14 cellular contexts compared by ENCODE assay signal in the genomic region with DNA sequence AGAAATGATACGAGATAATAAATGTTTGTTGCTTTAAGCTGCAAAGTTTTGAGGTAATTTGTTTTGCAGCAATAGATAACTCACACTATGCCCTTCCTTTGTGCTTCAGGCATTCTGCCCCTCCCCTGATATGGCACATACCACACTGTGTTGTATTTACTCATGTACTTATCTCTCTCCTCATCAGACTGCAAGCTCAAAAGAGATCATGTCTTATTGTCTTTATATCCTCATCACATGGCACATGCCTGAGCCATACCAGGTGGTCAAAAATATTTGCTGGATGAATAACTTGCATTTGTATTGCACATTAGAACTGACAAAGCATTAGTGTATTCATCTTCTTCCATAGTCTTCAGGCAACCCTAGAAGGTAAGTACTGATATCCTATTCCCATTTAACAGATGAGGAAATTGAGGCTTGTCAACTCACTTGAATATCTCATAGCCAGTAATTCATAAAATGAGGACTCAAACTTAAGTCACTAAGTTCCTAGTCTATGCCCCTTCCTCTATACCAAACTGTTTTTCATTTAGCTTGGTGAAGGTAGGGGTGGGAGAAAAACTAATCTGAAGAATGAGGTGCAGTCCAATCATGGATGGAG.
DNase-seq lines count a peak whose midpoint lies in the region; ATAC-seq and TF ChIP-seq lines count a peak whose summit lies in the region.
"Had no signal": no experiment of that assay in that cellular context is flagged by ENCODE, and none has a peak within 500 bp of the region (broad histone marks: within the 10 kb centered on the region; RNA-seq: fewer than 3 reads in every experiment).

No MANE protein-coding gene starts in this region.

- intact Hi-C loops in Right ventricle myocardium inferior (cut with DNase I): no loop called here

- H3K4me3 ChIP-seq in AG10803 (ENCODE audit: low read length): no peak overlapping the region
- no peak overlapping the region for H3K4me3 ChIP-seq in fibroblast of the aortic adventitia (ENCODE audit: low read depth, low read length)
- H3K4me3 ChIP-seq: upper lobe of right lung had no signal

- TF ChIP-seq CTCF in AG10803 (conservative IDR thresholded peaks at IDR 0.05; ENCODE audit: low read length) (no peak), fibroblast of the aortic adventitia (IDR thresholded peaks at IDR 0.05; ENCODE audit: insufficient read depth, low read length) (no peak)

- DNase-seq in AG10803 (ENCODE audit: low read depth): peak; percentile 42
- DNase-seq in HCEC 1CT: peak; percentile 55
- DNase-seq in RPMI7951 (ENCODE audit: low read depth): peak; percentile 82
- DNase-seq in fibroblast of the aortic adventitia (ENCODE audit: low read depth): peak; percentile 71
- no peak for DNase-seq in NCI-H1694 treated with DMSO at 0.1 percent for 48 hours (lab: John Stamatoyannopoulos, UW)
- DNase-seq in Right ventricle myocardium inferior (ENCODE audit: missing footprints): no peak
- DNase-seq in NCI-H526 treated with DMSO at 0.1 percent for 48 hours (lab: John Stamatoyannopoulos, UW): no peak
- DNase-seq: activated CD8-positive, alpha-beta memory T cell treated with anti-CD3 and anti-CD28 coated beads, Interleukin-2, amount 50 U/mL, for 4 hours; amygdala; NCI-H1105 treated with DMSO at 0.1 percent for 48 hours; right cardiac atrium; upper lobe of right lung had no signal

- ATAC-seq in HG03378 (IDR thresholded peaks at IDR 0.05; ENCODE audit: unreplicated experiment) (no peak), Right ventricle myocardium inferior (no peak)
- ATAC-seq: Panc1, right cardiac atrium, upper lobe of right lung had no signal

Comparison
In these comparisons a context has a peak if more than half of its experiments do, and no peak if none do; other contexts are left out.
1. DNase-seq: peak in AG10803 (single experiment), HCEC 1CT (single experiment), RPMI7951 (single experiment) and fibroblast of the aortic adventitia (single experiment); none in NCI-H1694 treated with DMSO at 0.1 percent for 48 hours (single experiment), Right ventricle myocardium inferior (single experiment) and NCI-H526 treated with DMSO at 0.1 percent for 48 hours (single experiment).